Comparison of ENCODE assay signal across 10 cellular contexts in the genomic region with DNA sequence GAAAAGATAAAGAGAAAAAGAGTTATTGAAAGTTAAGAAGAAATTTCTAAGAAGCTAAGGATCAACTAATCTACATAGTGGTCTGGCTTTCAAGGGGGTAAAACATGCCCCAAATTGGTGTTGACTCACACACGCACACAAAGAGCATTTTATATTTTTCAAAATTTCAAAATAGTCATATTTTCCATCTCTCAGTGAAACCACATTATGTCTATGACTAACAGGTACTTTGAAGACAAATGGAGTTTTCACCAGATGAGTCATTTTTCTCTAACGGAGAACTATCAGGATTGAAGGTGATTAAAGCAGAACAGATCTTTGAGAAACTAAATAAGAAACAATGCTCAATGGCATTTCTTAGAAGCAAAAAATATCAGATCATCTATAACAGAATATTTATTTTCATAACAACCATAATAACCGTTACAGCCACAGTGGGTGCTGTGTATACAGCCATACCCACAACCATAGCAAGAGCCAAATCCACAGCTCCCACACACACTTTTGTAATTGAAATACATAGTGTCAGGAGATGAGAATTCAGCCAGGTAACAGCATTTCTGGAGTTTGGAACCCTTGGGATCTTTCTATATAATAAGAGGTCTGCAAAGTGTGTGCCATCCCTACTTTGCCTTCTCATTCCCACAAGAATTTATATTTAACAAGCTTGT. TPM values are rescaled to one million over a fixed set of nuclear protein-coding genes. Genes with fewer than 3 reads are reported as not detected.
DNase-seq lines count a peak whose midpoint lies in the region; ATAC-seq and TF ChIP-seq lines count a peak whose summit lies in the region.
"Had no signal": no experiment of that assay in that cellular context is flagged by ENCODE, and none has a peak within 500 bp of the region (broad histone marks: within the 10 kb centered on the region; RNA-seq: fewer than 3 reads in every experiment).

A gene with protein sequence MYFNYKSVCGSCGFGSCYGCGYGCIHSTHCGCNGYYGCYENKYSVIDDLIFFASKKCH (minus strand): TSS at position 539 of the 671 bp plus-strand sequence. CDS start 18 bp downstream, at position 521.

- no peak within 1 kb of the TSS for H3K27ac ChIP-seq in psoas muscle

- TF ChIP-seq CTCF in kidney epithelial cell (IDR thresholded peaks at IDR 0.05; ENCODE audit: insufficient read depth, low read length, poor library complexity, severe bottlenecking) (no peak), psoas muscle (IDR thresholded peaks at IDR 0.05) (no peak)

- peak; percentile 71 to 80 for ATAC-seq in activated CD4-positive, CD25-positive, alpha-beta regulatory T cell treated with anti-CD3 and anti-CD28 coated beads, Interleukin-2, amount 50 U/mL, for 24 hours
- no peak for ATAC-seq in psoas muscle
- ATAC-seq: sciatic nerve had no signal

- no peaks in the 10 kb centered on the region for H3K4me1 ChIP-seq in psoas muscle

- H3K9me3 Mint-ChIP-seq in activated T-helper 1 cell treated with anti-CD3 and anti-CD28 coated beads, Interleukin-12 subunit alpha, Interleukin-12 subunit beta, Interleukin-2, Interleukin-4 antibody, amounts not matched to agents 30 ng/mL and 10 ng/mL and 1 ng/mL, durations not matched to agents 14 hours and 24 hours and 36 hours: peaks cover 18% of the 10 kb centered on the region

- 84 to 85% (median 84%) methylated on average over 3 of the region's 3 CpGs for WGBS in psoas muscle, 3 donors

- no peak for DNase-seq in activated CD4-positive, CD25-positive, alpha-beta regulatory T cell (lab: John Stamatoyannopoulos, UW)
- peak; percentile 2 for DNase-seq in HS-27A (ENCODE audit: low read depth)
- DNase-seq in activated T-helper 1 cell treated with anti-CD3 and anti-CD28 coated beads, Interleukin-12 subunit alpha, Interleukin-12 subunit beta, Interleukin-2, Interleukin-4 antibody, amounts not matched to agents 30 ng/mL and 10 ng/mL and 1 ng/mL, durations not matched to agents 14 hours and 24 hours and 36 hours (ENCODE audit: low spot score): no peak
- DNase-seq in kidney epithelial cell (ENCODE audit: low read depth): peak; percentile 21
- no peak for DNase-seq in NOMO-1 treated with dmso at 0.1 percent for 144 hours (lab: John Stamatoyannopoulos, UW; ENCODE audit: unreplicated experiment)
- no peak for DNase-seq in pons (ENCODE audit: low spot score)
- no peak for DNase-seq in psoas muscle
- DNase-seq: anterior cingulate cortex had no signal

- no peaks in the 10 kb centered on the region for H3K9me3 ChIP-seq in psoas muscle

- intact Hi-C loops in activated T-helper 1 cell treated with anti-CD3 and anti-CD28 coated beads, Interleukin-12 subunit alpha, Interleukin-12 subunit beta, Interleukin-2, Interleukin-4 antibody, amounts not matched to agents 30 ng/mL and 10 ng/mL and 1 ng/mL, durations not matched to agents 14 hours and 24 hours and 36 hours (cut with micrococcal nuclease): loop anchor here (1.0 to 10.0 kb wide), 10 partner anchors 8 to 1944 kb away; a partner anchor contains a TSS
- intact Hi-C loops in psoas muscle (cut with DNase I): no loop called here

- H3K27me3 ChIP-seq in kidney epithelial cell (ENCODE audit: control insufficient read depth, insufficient read depth, low read length) (no peaks in the 10 kb centered on the region), psoas muscle (ENCODE audit: insufficient read depth in 3 of 3, low read length in 2 of 3) (no peaks in the 10 kb centered on the region)

- peaks cover 2% of the 10 kb centered on the region for H3K27me3 Mint-ChIP-seq in activated T-helper 1 cell treated with anti-CD3 and anti-CD28 coated beads, Interleukin-12 subunit alpha, Interleukin-12 subunit beta, Interleukin-2, Interleukin-4 antibody, amounts not matched to agents 30 ng/mL and 10 ng/mL and 1 ng/mL, durations not matched to agents 14 hours and 24 hours and 36 hours (ENCODE audit: insufficient read depth)

- peak within 1 kb of the TSS; percentile 7 for H3K4me3 Mint-ChIP-seq in activated T-helper 1 cell treated with anti-CD3 and anti-CD28 coated beads, Interleukin-12 subunit alpha, Interleukin-12 subunit beta, Interleukin-2, Interleukin-4 antibody, amounts not matched to agents 30 ng/mL and 10 ng/mL and 1 ng/mL, durations not matched to agents 14 hours and 24 hours and 36 hours

- H3K4me1 Mint-ChIP-seq in activated T-helper 1 cell treated with anti-CD3 and anti-CD28 coated beads, Interleukin-12 subunit alpha, Interleukin-12 subunit beta, Interleukin-2, Interleukin-4 antibody, amounts not matched to agents 30 ng/mL and 10 ng/mL and 1 ng/mL, durations not matched to agents 14 hours and 24 hours and 36 hours (ENCODE audit: low read depth): peaks cover 29% of the 10 kb centered on the region

- peak within 1 kb of the TSS; percentile 75 for H3K27ac Mint-ChIP-seq in activated T-helper 1 cell treated with anti-CD3 and anti-CD28 coated beads, Interleukin-12 subunit alpha, Interleukin-12 subunit beta, Interleukin-2, Interleukin-4 antibody, amounts not matched to agents 30 ng/mL and 10 ng/mL and 1 ng/mL, durations not matched to agents 14 hours and 24 hours and 36 hours

- H3K36me3 Mint-ChIP-seq in activated T-helper 1 cell treated with anti-CD3 and anti-CD28 coated beads, Interleukin-12 subunit alpha, Interleukin-12 subunit beta, Interleukin-2, Interleukin-4 antibody, amounts not matched to agents 30 ng/mL and 10 ng/mL and 1 ng/mL, durations not matched to agents 14 hours and 24 hours and 36 hours (ENCODE audit: low read depth): peaks cover 3% of the 10 kb centered on the region

- H3K36me3 ChIP-seq in kidney epithelial cell (ENCODE audit: control insufficient read depth, insufficient read depth, low read length) (no peaks in the 10 kb centered on the region), psoas muscle (ENCODE audit: insufficient read depth in 1 of 2, low read depth in 1 of 2) (no peaks in the 10 kb centered on the region)

- H3K4me3 ChIP-seq in kidney epithelial cell (ENCODE audit: low read depth, low read length) (no peak within 1 kb of the TSS), psoas muscle (no peak within 1 kb of the TSS)

RNA-seq across cellular contexts. Expression of the gene that starts here (rescaled TPM):
- not detected in 2 replicates for total RNA-seq in activated T-helper 1 cell treated with anti-CD3 and anti-CD28 coated beads, Interleukin-12 subunit alpha, Interleukin-12 subunit beta, Interleukin-2, Interleukin-4 antibody, amounts not matched to agents 30 ng/mL and 10 ng/mL and 1 ng/mL, durations not matched to agents 14 hours and 24 hours and 36 hours
- not detected in 2 replicates for total RNA-seq in kidney epithelial cell
- total RNA-seq in psoas muscle: not detected
- not detected for polyA plus RNA-seq in psoas muscle
- total RNA-seq: sciatic nerve had no signal

Comparison
In these comparisons a context has a peak if more than half of its experiments do, and no peak if none do; other contexts are left out.
1. Peak in DNase-seq in kidney epithelial cell; RNA of the gene not detected or under 1 TPM.
2. ATAC-seq: peak in activated CD4-positive, CD25-positive, alpha-beta regulatory T cell treated with anti-CD3 and anti-CD28 coated beads, Interleukin-2, amount 50 U/mL, for 24 hours (2 of 2); none in psoas muscle (0 of 4).